ENCODE assay signal across 1 cellular context in the genomic region with DNA sequence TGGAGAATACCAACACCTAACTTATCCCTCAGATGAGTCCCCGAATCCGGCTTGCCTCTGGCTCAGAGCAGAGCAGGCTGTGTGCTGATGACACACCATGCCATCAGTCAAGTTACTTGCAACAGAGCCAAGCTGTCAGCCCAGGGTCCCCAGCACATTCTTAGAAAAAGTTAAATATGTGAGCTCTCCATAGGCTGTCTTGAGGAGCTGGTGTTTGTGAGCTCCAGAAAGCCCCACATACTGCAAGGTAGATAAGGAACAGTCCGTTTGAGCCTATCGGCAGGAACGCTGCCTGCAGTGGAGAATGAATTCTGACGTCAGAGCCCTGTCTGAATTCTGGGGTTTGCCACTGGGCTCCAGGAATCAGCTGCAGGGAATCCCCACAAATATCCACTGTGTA.
A peak's percentile ranks its signal among the peaks of the same experiment; 100 is the strongest.
TF ChIP-seq lines count a peak whose summit lies in the region.

No MANE protein-coding gene starts in this region.

TF ChIP-seq in K562, 482 proteins besides CTCF, POLR2A, EP300 and RAD21 (continues in another document):
- TF ChIP-seq PTBP1 (IDR thresholded peaks at IDR 0.05; ENCODE audit: low read depth, low read length), result no peak
- no peak for TF ChIP-seq KLF13 (tag; IDR thresholded peaks at IDR 0.05; ENCODE audit: borderline replicate concordance, low read depth)
- TF ChIP-seq IRF2 (CRISPR knock-in tag; IDR thresholded peaks at IDR 0.05), result no peak
- no peak for TF ChIP-seq HDAC2 (IDR thresholded peaks at IDR 0.05)
- no peak for TF ChIP-seq ETS2 (tag; IDR thresholded peaks at IDR 0.05; ENCODE audit: borderline replicate concordance, poor library complexity, severe bottlenecking)
- TF ChIP-seq ZNF431 (CRISPR knock-in tag; IDR thresholded peaks at IDR 0.05), result no peak
- TF ChIP-seq, protein P1, sequence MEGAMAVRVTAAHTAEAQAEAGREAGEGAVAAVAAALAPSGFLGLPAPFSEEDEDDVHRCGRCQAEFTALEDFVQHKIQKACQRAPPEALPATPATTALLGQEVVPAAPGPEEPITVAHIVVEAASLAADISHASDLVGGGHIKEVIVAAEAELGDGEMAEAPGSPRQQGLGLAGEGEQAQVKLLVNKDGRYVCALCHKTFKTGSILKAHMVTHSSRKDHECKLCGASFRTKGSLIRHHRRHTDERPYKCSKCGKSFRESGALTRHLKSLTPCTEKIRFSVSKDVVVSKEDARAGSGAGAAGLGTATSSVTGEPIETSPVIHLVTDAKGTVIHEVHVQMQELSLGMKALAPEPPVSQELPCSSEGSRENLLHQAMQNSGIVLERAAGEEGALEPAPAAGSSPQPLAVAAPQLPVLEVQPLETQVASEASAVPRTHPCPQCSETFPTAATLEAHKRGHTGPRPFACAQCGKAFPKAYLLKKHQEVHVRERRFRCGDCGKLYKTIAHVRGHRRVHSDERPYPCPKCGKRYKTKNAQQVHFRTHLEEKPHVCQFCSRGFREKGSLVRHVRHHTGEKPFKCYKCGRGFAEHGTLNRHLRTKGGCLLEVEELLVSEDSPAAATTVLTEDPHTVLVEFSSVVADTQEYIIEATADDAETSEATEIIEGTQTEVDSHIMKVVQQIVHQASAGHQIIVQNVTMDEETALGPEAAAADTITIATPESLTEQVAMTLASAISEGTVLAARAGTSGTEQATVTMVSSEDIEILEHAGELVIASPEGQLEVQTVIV (CRISPR knock-in tag; IDR thresholded peaks at IDR 0.05; ENCODE audit: borderline replicate concordance), result no peak
- TF ChIP-seq CBX8 (IDR thresholded peaks at IDR 0.05; ENCODE audit: borderline replicate concordance, extremely low read depth, low read depth, low read length, poor library complexity, severe bottlenecking), result no peak
- TF ChIP-seq, protein P2, sequence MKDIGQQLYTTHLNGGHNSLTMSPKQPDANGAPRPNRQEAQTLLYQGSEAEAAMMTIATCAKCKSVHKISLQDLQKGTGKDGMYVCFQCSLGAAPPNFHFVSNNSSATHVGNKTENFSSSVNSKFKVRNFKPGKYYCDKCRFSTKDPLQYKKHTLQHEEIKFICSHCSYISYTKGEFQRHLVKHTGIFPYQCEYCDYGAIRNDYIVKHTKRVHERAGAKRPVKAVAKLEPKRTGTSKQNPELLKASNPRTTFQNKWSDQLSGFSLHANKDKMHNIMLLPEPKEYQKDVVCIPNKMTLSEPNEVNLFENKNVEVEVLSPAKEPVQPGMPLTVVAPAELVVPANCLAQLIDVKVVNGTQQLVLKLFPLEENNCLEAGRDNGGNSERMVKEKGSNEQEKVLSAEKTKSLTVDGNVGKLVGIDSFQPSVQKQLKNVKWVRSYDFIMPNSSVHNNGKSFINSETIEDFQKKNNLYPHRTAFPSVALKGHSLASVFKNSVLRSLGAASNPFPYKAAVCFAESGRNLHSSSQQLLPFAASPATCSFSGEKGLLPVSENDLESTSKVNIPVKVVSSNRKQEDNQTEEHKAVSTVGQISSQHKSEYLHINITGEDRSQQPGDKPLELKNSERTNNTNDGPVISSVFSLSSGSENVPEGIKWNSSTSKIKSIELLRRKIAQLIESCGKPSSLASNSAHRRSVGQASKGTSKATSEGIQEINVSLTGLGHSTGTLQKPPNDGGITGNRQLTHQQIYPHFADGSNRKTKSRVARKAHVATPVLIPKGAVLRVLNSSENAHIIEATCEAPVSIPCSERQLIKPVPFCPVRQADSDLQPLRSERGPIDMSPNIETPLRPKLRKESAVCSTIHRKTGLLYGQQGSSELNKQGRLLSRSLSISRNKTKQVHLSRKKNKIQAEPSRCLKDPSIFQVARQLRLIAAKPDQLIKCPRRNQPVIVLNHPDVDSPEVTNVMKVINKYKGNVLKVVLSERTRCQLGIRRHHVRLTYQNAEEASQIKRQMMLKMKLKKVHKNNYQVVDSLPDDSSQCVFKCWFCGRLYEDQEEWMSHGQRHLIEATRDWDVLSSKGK (CRISPR knock-in tag; IDR thresholded peaks at IDR 0.05), result no peak
- TF ChIP-seq NR2F6 (CRISPR knock-in tag; IDR thresholded peaks at IDR 0.05), result no peak
- TF ChIP-seq TRIM28 (IDR thresholded peaks at IDR 0.05), result no peak
- no peak for TF ChIP-seq SMARCE1 (IDR thresholded peaks at IDR 0.05)
- TF ChIP-seq, protein P3, sequence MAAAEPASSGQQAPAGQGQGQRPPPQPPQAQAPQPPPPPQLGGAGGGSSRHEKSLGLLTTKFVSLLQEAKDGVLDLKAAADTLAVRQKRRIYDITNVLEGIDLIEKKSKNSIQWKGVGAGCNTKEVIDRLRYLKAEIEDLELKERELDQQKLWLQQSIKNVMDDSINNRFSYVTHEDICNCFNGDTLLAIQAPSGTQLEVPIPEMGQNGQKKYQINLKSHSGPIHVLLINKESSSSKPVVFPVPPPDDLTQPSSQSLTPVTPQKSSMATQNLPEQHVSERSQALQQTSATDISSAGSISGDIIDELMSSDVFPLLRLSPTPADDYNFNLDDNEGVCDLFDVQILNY (CRISPR knock-in tag; IDR thresholded peaks at IDR 0.05), result no peak
- TF ChIP-seq HNRNPK (IDR thresholded peaks at IDR 0.05; ENCODE audit: low read depth, low read length, poor library complexity, severe bottlenecking), result no peak
- TF ChIP-seq, protein P4, sequence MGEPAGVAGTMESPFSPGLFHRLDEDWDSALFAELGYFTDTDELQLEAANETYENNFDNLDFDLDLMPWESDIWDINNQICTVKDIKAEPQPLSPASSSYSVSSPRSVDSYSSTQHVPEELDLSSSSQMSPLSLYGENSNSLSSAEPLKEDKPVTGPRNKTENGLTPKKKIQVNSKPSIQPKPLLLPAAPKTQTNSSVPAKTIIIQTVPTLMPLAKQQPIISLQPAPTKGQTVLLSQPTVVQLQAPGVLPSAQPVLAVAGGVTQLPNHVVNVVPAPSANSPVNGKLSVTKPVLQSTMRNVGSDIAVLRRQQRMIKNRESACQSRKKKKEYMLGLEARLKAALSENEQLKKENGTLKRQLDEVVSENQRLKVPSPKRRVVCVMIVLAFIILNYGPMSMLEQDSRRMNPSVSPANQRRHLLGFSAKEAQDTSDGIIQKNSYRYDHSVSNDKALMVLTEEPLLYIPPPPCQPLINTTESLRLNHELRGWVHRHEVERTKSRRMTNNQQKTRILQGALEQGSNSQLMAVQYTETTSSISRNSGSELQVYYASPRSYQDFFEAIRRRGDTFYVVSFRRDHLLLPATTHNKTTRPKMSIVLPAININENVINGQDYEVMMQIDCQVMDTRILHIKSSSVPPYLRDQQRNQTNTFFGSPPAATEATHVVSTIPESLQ (CRISPR knock-in tag; IDR thresholded peaks at IDR 0.05), result no peak
- TF ChIP-seq ZNF140 (CRISPR knock-in tag; IDR thresholded peaks at IDR 0.05), result no peak
- TF ChIP-seq, protein P5, sequence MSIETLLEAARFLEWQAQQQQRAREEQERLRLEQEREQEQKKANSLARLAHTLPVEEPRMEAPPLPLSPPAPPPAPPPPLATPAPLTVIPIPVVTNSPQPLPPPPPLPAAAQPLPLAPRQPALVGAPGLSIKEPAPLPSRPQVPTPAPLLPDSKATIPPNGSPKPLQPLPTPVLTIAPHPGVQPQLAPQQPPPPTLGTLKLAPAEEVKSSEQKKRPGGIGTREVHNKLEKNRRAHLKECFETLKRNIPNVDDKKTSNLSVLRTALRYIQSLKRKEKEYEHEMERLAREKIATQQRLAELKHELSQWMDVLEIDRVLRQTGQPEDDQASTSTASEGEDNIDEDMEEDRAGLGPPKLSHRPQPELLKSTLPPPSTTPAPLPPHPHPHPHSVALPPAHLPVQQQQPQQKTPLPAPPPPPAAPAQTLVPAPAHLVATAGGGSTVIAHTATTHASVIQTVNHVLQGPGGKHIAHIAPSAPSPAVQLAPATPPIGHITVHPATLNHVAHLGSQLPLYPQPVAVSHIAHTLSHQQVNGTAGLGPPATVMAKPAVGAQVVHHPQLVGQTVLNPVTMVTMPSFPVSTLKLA (conservative IDR thresholded peaks at IDR 0.05), result peak in 1 of 2 experiments; percentile 52; a peak in 2 of 4 replicates
- TF ChIP-seq ZBTB8A (IDR thresholded peaks at IDR 0.05; ENCODE audit: partially characterized antibody), result no peak
- TF ChIP-seq SMARCA4 (IDR thresholded peaks at IDR 0.05), result peak; percentile 68; the same call in 1 of the 2 replicates
- TF ChIP-seq, protein P6, sequence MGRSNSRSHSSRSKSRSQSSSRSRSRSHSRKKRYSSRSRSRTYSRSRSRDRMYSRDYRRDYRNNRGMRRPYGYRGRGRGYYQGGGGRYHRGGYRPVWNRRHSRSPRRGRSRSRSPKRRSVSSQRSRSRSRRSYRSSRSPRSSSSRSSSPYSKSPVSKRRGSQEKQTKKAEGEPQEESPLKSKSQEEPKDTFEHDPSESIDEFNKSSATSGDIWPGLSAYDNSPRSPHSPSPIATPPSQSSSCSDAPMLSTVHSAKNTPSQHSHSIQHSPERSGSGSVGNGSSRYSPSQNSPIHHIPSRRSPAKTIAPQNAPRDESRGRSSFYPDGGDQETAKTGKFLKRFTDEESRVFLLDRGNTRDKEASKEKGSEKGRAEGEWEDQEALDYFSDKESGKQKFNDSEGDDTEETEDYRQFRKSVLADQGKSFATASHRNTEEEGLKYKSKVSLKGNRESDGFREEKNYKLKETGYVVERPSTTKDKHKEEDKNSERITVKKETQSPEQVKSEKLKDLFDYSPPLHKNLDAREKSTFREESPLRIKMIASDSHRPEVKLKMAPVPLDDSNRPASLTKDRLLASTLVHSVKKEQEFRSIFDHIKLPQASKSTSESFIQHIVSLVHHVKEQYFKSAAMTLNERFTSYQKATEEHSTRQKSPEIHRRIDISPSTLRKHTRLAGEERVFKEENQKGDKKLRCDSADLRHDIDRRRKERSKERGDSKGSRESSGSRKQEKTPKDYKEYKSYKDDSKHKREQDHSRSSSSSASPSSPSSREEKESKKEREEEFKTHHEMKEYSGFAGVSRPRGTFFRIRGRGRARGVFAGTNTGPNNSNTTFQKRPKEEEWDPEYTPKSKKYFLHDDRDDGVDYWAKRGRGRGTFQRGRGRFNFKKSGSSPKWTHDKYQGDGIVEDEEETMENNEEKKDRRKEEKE (IDR thresholded peaks at IDR 0.05; ENCODE audit: borderline replicate concordance in 1 of 2, control insufficient read depth in 1 of 2, low read depth in 2 of 2, low read length in 1 of 2), result no peak
- TF ChIP-seq, protein P7, sequence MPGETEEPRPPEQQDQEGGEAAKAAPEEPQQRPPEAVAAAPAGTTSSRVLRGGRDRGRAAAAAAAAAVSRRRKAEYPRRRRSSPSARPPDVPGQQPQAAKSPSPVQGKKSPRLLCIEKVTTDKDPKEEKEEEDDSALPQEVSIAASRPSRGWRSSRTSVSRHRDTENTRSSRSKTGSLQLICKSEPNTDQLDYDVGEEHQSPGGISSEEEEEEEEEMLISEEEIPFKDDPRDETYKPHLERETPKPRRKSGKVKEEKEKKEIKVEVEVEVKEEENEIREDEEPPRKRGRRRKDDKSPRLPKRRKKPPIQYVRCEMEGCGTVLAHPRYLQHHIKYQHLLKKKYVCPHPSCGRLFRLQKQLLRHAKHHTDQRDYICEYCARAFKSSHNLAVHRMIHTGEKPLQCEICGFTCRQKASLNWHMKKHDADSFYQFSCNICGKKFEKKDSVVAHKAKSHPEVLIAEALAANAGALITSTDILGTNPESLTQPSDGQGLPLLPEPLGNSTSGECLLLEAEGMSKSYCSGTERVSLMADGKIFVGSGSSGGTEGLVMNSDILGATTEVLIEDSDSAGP (CRISPR knock-in tag; IDR thresholded peaks at IDR 0.05), result no peak
- TF ChIP-seq, protein P8, sequence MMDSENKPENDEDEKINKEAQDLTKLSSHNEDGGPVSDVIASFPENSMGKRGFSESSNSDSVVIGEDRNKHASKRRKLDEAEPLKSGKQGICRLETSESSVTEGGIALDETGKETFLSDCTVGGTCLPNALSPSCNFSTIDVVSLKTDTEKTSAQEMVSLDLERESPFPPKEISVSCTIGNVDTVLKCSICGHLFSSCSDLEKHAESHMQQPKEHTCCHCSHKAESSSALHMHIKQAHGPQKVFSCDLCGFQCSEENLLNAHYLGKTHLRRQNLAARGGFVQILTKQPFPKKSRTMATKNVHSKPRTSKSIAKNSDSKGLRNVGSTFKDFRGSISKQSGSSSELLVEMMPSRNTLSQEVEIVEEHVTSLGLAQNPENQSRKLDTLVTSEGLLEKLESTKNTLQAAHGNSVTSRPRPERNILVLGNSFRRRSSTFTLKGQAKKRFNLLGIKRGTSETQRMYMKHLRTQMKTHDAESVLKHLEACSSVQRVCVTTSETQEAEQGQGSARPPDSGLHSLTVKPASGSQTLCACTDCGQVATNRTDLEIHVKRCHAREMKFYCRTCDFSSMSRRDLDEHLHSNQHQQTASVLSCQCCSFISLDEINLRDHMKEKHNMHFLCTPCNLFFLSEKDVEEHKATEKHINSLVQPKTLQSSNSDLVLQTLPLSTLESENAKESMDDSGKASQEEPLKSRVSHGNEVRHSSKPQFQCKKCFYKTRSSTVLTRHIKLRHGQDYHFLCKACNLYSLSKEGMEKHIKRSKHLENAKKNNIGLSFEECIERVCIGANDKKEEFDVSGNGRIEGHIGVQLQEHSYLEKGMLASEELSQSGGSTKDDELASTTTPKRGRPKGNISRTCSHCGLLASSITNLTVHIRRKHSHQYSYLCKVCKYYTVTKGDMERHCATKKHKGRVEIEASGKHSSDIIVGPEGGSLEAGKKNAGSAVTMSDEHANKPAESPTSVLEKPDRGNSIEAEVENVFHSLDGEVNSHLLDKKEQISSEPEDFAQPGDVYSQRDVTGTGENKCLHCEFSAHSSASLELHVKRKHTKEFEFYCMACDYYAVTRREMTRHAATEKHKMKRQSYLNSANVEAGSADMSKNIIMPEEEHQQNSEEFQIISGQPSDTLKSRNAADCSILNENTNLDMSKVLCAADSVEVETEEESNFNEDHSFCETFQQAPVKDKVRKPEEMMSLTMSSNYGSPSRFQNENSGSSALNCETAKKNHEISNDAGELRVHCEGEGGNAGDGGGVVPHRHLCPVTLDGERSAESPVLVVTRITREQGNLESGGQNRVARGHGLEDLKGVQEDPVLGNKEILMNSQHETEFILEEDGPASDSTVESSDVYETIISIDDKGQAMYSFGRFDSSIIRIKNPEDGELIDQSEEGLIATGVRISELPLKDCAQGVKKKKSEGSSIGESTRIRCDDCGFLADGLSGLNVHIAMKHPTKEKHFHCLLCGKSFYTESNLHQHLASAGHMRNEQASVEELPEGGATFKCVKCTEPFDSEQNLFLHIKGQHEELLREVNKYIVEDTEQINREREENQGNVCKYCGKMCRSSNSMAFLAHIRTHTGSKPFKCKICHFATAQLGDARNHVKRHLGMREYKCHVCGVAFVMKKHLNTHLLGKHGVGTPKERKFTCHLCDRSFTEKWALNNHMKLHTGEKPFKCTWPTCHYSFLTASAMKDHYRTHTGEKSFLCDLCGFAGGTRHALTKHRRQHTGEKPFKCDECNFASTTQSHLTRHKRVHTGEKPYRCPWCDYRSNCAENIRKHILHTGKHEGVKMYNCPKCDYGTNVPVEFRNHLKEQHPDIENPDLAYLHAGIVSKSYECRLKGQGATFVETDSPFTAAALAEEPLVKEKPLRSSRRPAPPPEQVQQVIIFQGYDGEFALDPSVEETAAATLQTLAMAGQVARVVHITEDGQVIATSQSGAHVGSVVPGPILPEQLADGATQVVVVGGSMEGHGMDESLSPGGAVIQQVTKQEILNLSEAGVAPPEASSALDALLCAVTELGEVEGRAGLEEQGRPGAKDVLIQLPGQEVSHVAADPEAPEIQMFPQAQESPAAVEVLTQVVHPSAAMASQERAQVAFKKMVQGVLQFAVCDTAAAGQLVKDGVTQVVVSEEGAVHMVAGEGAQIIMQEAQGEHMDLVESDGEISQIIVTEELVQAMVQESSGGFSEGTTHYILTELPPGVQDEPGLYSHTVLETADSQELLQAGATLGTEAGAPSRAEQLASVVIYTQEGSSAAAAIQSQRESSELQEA (IDR thresholded peaks at IDR 0.05; ENCODE audit: low read depth), result no peak
- TF ChIP-seq NBN (IDR thresholded peaks at IDR 0.05; ENCODE audit: low read depth), result no peak
- TF ChIP-seq ZNF217 (CRISPR knock-in tag; IDR thresholded peaks at IDR 0.05), result no peak
- TF ChIP-seq ETV5 (CRISPR knock-in tag; IDR thresholded peaks at IDR 0.05; ENCODE audit: low read depth), result no peak
